ENCODE assay signal across 9 cellular contexts in genomic region chr5:119332978-119333401, GRCh38. TPM values are rescaled to one million over a fixed set of nuclear protein-coding genes. Genes with fewer than 3 reads are reported as not detected.
DNase-seq lines count a peak whose midpoint lies in the region; ATAC-seq and TF ChIP-seq lines count a peak whose summit lies in the region.
"Had no signal": no experiment of that assay in that cellular context is flagged by ENCODE, and none has a peak within 500 bp of the region (broad histone marks: within the 10 kb centered on the region; RNA-seq: fewer than 3 reads in every experiment).

No MANE protein-coding gene starts in this region.

- CTCF ChIA-PET in PC-9 (lab: Charles Lee), result no interaction called here

- DNase-seq in prostate gland (ENCODE audit: low spot score) (peak; percentile 26), Ammon's horn (ENCODE audit: low spot score) (no peak), PC-9 (no peak), SIG-M5 treated with dmso at 0.1 percent for 504 hours (lab: John Stamatoyannopoulos, UW; ENCODE audit: unreplicated experiment) (no peak), body of pancreas (no peak)
- DNase-seq: NCI-H2029 had no signal

- TF ChIP-seq POLR2A in prostate gland (IDR thresholded peaks at IDR 0.05) (no peak), body of pancreas (IDR thresholded peaks at IDR 0.05) (no peak)

- 50% methylated on average over 4 of the region's 4 CpGs for WGBS in prostate gland
- 42 to 44% methylated on average over 4 of the region's 4 CpGs for WGBS in body of pancreas, 2 donors

- H3K36me3 ChIP-seq in OCI-LY3 (replicated peaks; ENCODE audit: low read depth, low read length), result peaks cover 3% of the 10 kb centered on the region
- H3K36me3 ChIP-seq in prostate gland, result no peaks in the 10 kb centered on the region
- H3K36me3 ChIP-seq in PC-9 (ENCODE audit: low read depth), result no peaks in the 10 kb centered on the region
- H3K36me3 ChIP-seq in body of pancreas (replicated peaks in 1 of 2; ENCODE audit: insufficient read depth in 1 of 2, low read depth in 2 of 2), result no peaks in the 10 kb centered on the region

- H2AFZ ChIP-seq in OCI-LY3 (ENCODE audit: low read depth, low read length) (no peak overlapping the region), PC-9 (no peak overlapping the region)

- H3K4me2 ChIP-seq in OCI-LY3 (ENCODE audit: low read length) (peak overlapping the region; percentile 83), PC-9 (no peak overlapping the region)

- H4K20me1 ChIP-seq in OCI-LY3 (ENCODE audit: insufficient read depth, low read length), result no peaks in the 10 kb centered on the region
- H4K20me1 ChIP-seq in PC-9 (ENCODE audit: insufficient read depth), result no peaks in the 10 kb centered on the region

- POLR2A ChIA-PET in PC-9 (lab: Charles Lee; ENCODE audit: unreplicated experiment), result no interaction called here

- H3K4me3 ChIP-seq in OCI-LY3 (ENCODE audit: low read length) (peak overlapping the region; percentile 59), prostate gland (no peak overlapping the region), PC-9 (no peak overlapping the region), body of pancreas (no peak overlapping the region)

- H3K79me2 ChIP-seq in OCI-LY3 (ENCODE audit: low read length), result peaks cover 38% of the 10 kb centered on the region
- no peaks in the 10 kb centered on the region for H3K79me2 ChIP-seq in PC-9 (ENCODE audit: low read depth)

- H3K9me3 ChIP-seq in OCI-LY3 (ENCODE audit: insufficient read depth, low read length), result no peaks in the 10 kb centered on the region
- H3K9me3 ChIP-seq in prostate gland, result no peaks in the 10 kb centered on the region
- H3K9me3 ChIP-seq in PC-9 (ENCODE audit: insufficient read depth, low read depth), result no peaks in the 10 kb centered on the region
- no peaks in the 10 kb centered on the region for H3K9me3 ChIP-seq in body of pancreas

- H3K27me3 ChIP-seq in OCI-LY3 (ENCODE audit: low read depth, low read length) (no peaks in the 10 kb centered on the region), prostate gland (replicated peaks; ENCODE audit: insufficient read depth) (no peaks in the 10 kb centered on the region), PC-9 (ENCODE audit: insufficient read depth, low read depth) (no peaks in the 10 kb centered on the region), body of pancreas (no peaks in the 10 kb centered on the region)

- intact Hi-C loops in prostate gland (cut with DNase I), result loop anchor here (10.0 kb wide), 1 partner anchor 158 kb away; no protein-coding TSS in a partner anchor
- intact Hi-C loops in PC-9 (cut with micrococcal nuclease; ENCODE audit: unreplicated experiment), result loop anchor here (10.0 kb wide), 1 partner anchor 308 kb away; no protein-coding TSS in a partner anchor
- intact Hi-C loops in body of pancreas (cut with DNase I), result no loop called here

- H3K9me2 ChIP-seq in PC-9 (ENCODE audit: insufficient read depth), result no peaks in the 10 kb centered on the region

- H3K4me1 ChIP-seq in OCI-LY3 (ENCODE audit: low read length), result peaks cover 50% of the 10 kb centered on the region
- peaks cover 15% of the 10 kb centered on the region for H3K4me1 ChIP-seq in prostate gland (replicated peaks)
- H3K4me1 ChIP-seq in PC-9 (replicated peaks; ENCODE audit: insufficient read depth), result no peaks in the 10 kb centered on the region
- H3K4me1 ChIP-seq in body of pancreas, result peaks cover 14% of the 10 kb centered on the region

- H3F3A ChIP-seq in PC-9 (ENCODE audit: insufficient read depth, low read depth), result no peaks in the 10 kb centered on the region

- TF ChIP-seq CTCF in OCI-LY3 (IDR thresholded peaks at IDR 0.05; ENCODE audit: low read depth, low read length), result no peak
- no peak for TF ChIP-seq CTCF in prostate gland (IDR thresholded peaks at IDR 0.05)
- TF ChIP-seq CTCF in PC-9 (conservative IDR thresholded peaks at IDR 0.05), result no peak
- no peak for TF ChIP-seq CTCF in body of pancreas (IDR thresholded peaks at IDR 0.05)

- BruUV-seq in PC-9 (replicated peaks; lab: Mats Ljungman, UMichigan), result no TSS peak

- H3K27ac ChIP-seq in OCI-LY3 (ENCODE audit: low read length) (peak overlapping the region; percentile 58), prostate gland (peak overlapping the region in 1 of 2 donors; percentile 11), PC-9 (no peak overlapping the region), body of pancreas (no peak overlapping the region)

- peak; percentile 22 for ATAC-seq in GM18870 (IDR thresholded peaks at IDR 0.05; ENCODE audit: unreplicated experiment)
- peak; percentile 37 for ATAC-seq in HG02571 (IDR thresholded peaks at IDR 0.05; ENCODE audit: unreplicated experiment)
- no peak for ATAC-seq in body of pancreas

- peak overlapping the region; percentile 32 for H3K9ac ChIP-seq in OCI-LY3 (ENCODE audit: low read length)

RNA-seq across cellular contexts. Expression of gene TNFAIP8, which starts 22.8 kb away (rescaled TPM):
- total RNA-seq in prostate gland, result 10 to 100 TPM; 21.6 to 40.0 TPM
- 15.0 and 16.4 TPM in 2 replicates for total RNA-seq in PC-9 (2021)
- total RNA-seq in body of pancreas, result 10 to 100 TPM; 15.8 to 32.3 TPM
